Comparison of ENCODE assay signal across 10 cellular contexts in the genomic region with DNA sequence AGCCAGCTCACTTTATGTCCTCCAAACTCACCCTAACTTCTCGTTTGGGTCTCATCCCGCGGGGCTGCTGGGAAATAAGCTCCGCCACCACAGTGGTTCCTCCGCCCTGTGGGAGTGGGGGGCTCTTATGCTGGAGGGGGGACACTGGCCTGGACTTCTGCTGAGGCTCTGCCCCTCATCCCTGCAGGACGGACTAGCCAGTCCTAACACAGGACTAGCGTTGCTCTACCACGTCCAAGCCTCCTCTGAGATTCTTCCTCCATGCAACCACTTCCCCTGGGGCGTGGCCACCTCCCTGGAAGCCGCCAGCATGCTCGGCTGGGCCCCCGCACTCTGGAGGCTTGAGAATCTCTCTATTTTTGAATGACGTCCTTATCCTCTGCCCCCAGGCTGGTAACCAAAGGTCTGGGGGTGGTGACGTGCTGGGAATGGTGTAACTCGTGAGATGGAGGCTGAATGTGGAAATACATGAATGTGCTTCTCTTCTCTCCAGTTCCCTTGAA. TPM values are rescaled to one million over a fixed set of nuclear protein-coding genes. Genes with fewer than 3 reads are reported as not detected.
DNase-seq lines count a peak whose midpoint lies in the region; ATAC-seq, FAIRE-seq and TF ChIP-seq lines count a peak whose summit lies in the region.
"Had no signal": no experiment of that assay in that cellular context is flagged by ENCODE, and none has a peak within 500 bp of the region (broad histone marks: within the 10 kb centered on the region; RNA-seq: fewer than 3 reads in every experiment).

No MANE protein-coding gene starts in this region.

- peak; percentile 51 for DNase-seq in activated CD8-positive, alpha-beta T cell treated with anti-CD3 and anti-CD28 coated beads, Interleukin-2, amount 10 ng/mL, durations not matched to agents 7 days and 5 days
- no peak for DNase-seq in HepG2 (ENCODE audit: low spot score)
- no peak for DNase-seq in CD4-positive, alpha-beta memory T cell
- no peak for DNase-seq in cerebellar nuclear complex (lab: John Stamatoyannopoulos, UW)

- no peak for TF ChIP-seq POLR2A in HepG2 (IDR thresholded peaks at IDR 0.05; ENCODE audit: insufficient read depth in 1 of 2, low read depth in 2 of 2, low read length in 2 of 2)

- ATAC-seq in activated CD8-positive, alpha-beta T cell treated with anti-CD3 and anti-CD28 coated beads, Interleukin-2, amount 10 ng/mL, durations not matched to agents 7 days and 5 days, result peak; percentile 71
- ATAC-seq in HepG2, result peak; percentile 2
- ATAC-seq in GM21528 (IDR thresholded peaks at IDR 0.05; ENCODE audit: low FRiP score, unreplicated experiment), result no peak
- ATAC-seq in GM21526 (IDR thresholded peaks at IDR 0.05; ENCODE audit: low FRiP score, unreplicated experiment), result no peak

- peaks cover 5% of the 10 kb centered on the region for H3K27me3 Mint-ChIP-seq in activated CD8-positive, alpha-beta T cell treated with anti-CD3 and anti-CD28 coated beads, Interleukin-2, amount 10 ng/mL, durations not matched to agents 7 days and 5 days (ENCODE audit: low read depth)
- H3K27me3 Mint-ChIP-seq in CD4-positive, alpha-beta memory T cell, result no peaks in the 10 kb centered on the region

- no peaks in the 10 kb centered on the region for H3K36me3 Mint-ChIP-seq in activated CD8-positive, alpha-beta T cell treated with anti-CD3 and anti-CD28 coated beads, Interleukin-2, amount 10 ng/mL, durations not matched to agents 7 days and 5 days (ENCODE audit: low read depth)
- no peaks in the 10 kb centered on the region for H3K36me3 Mint-ChIP-seq in CD4-positive, alpha-beta memory T cell

- 66% methylated on average over 15 of the region's 15 CpGs for WGBS in HepG2 (ENCODE audit: low lambda C conversion rate)

- H3K9ac ChIP-seq in BLaER1 (peak overlapping the region; percentile 87; the same call in 1 of the 2 replicates), HUES6 (ENCODE audit: low read length) (peak overlapping the region; percentile 86), HepG2 (ENCODE audit: insufficient read depth, low read depth, low read length) (peak overlapping the region; percentile 49)

- no peak for TF ChIP-seq CTCF in HepG2 (CRISPR knock-in tag; IDR thresholded peaks at IDR 0.05)

- intact Hi-C loops in HepG2 (cut with micrococcal nuclease; ENCODE audit: unreplicated experiment), result no loop called here
- intact Hi-C loops in CD4-positive, alpha-beta memory T cell (cut with micrococcal nuclease), result no loop called here

- POLR2A ChIA-PET in activated CD8-positive, alpha-beta T cell treated with anti-CD3 and anti-CD28 coated beads, Interleukin-2, amount 10 ng/mL, durations not matched to agents 7 days and 5 days (lab: Charles Lee), result no interaction called here
- POLR2A ChIA-PET in HepG2 (lab: Yijun Ruan, JAX), result interaction anchor here (0.6 to 2.2 kb wide), 5 partner anchors 9 to 116 kb away, joined by 3 to 40 read pairs (median 3); no protein-coding TSS in a partner anchor
- POLR2A ChIA-PET in CD4-positive, alpha-beta memory T cell (lab: Charles Lee; ENCODE audit: partially characterized antibody), result no interaction called here

- BruUV-seq in HepG2 (replicated peaks; lab: Mats Ljungman, UMichigan), result no TSS peak

- H3K4me3 Mint-ChIP-seq in activated CD8-positive, alpha-beta T cell treated with anti-CD3 and anti-CD28 coated beads, Interleukin-2, amount 10 ng/mL, durations not matched to agents 7 days and 5 days, result no peak overlapping the region
- H3K4me3 Mint-ChIP-seq in CD4-positive, alpha-beta memory T cell, result peak overlapping the region in 1 of 8 donors; percentile 25

- no peak for TF ChIP-seq EP300 in HepG2 (IDR thresholded peaks at IDR 0.05; ENCODE audit: low read depth in 2 of 2, low read length in 2 of 2)
- no peak for TF ChIP-seq EP300 in HepG2 (CRISPR knock-in tag; IDR thresholded peaks at IDR 0.05; ENCODE audit: borderline replicate concordance)

- TF ChIP-seq RAD21 in HepG2 (CRISPR knock-in tag; IDR thresholded peaks at IDR 0.05), result no peak

- in situ Hi-C loops in HepG2 (cut with HindIII; ENCODE audit: extremely low pct_ligation_motif_present, low pct_unique_long_range_greater_than_20kb), result no loop called here

- H4K20me1 ChIP-seq in BLaER1, result peaks cover 44% of the 10 kb centered on the region
- no peaks in the 10 kb centered on the region for H4K20me1 ChIP-seq in HepG2 (ENCODE audit: insufficient read depth, low read length)

- H3K9me3 ChIP-seq in BLaER1 (no peaks in the 10 kb centered on the region), HUES6 (ENCODE audit: control insufficient read depth, insufficient read depth, low read depth, low read length) (no peaks in the 10 kb centered on the region), HepG2 (ENCODE audit: low read length) (no peaks in the 10 kb centered on the region)
- no peaks in the 10 kb centered on the region for H3K9me3 ChIP-seq in CD4-positive, alpha-beta memory T cell (ENCODE audit: control insufficient read depth in 1 of 2, low read length in 2 of 2)

- peak overlapping the region; percentile 56 for H3K27ac Mint-ChIP-seq in activated CD8-positive, alpha-beta T cell treated with anti-CD3 and anti-CD28 coated beads, Interleukin-2, amount 10 ng/mL, durations not matched to agents 7 days and 5 days
- H3K27ac Mint-ChIP-seq in CD4-positive, alpha-beta memory T cell, result peak overlapping the region in 2 of 7 donors; percentile 30 to 81

- H3K27ac ChIP-seq in BLaER1, result peak overlapping the region; percentile 92
- H3K27ac ChIP-seq in HUES6 (ENCODE audit: low read depth, low read length), result peak overlapping the region; percentile 67
- H3K27ac ChIP-seq in HepG2 (ENCODE audit: extremely low read length, insufficient read depth, low read length), result peak overlapping the region; percentile 68
- no peak overlapping the region for H3K27ac ChIP-seq in CD4-positive, alpha-beta memory T cell (ENCODE audit: low read depth, low read length)

- H2AFZ ChIP-seq in HepG2 (ENCODE audit: low read length), result no peak overlapping the region

- no peaks in the 10 kb centered on the region for H3K9me3 Mint-ChIP-seq in activated CD8-positive, alpha-beta T cell treated with anti-CD3 and anti-CD28 coated beads, Interleukin-2, amount 10 ng/mL, durations not matched to agents 7 days and 5 days (ENCODE audit: insufficient read depth)
- no peaks in the 10 kb centered on the region for H3K9me3 Mint-ChIP-seq in CD4-positive, alpha-beta memory T cell

- H3K4me1 ChIP-seq in BLaER1 (peaks cover 100% of the 10 kb centered on the region), HUES6 (ENCODE audit: control insufficient read depth, insufficient read depth, low read length) (peaks cover 63% of the 10 kb centered on the region), HepG2 (ENCODE audit: insufficient read depth, low read length) (peaks cover 97% of the 10 kb centered on the region)
- H3K4me1 ChIP-seq in CD4-positive, alpha-beta memory T cell (ENCODE audit: insufficient read depth, low read length), result peaks cover 9% of the 10 kb centered on the region

- peak overlapping the region; percentile 58 for H3K4me3 ChIP-seq in BLaER1
- H3K4me3 ChIP-seq in HUES6 (ENCODE audit: low read depth, low read length), result peak overlapping the region; percentile 70
- peak overlapping the region in 2 of 3 experiments; percentile 58 to 76; a peak in 4 of 6 replicates for H3K4me3 ChIP-seq in HepG2 (replicated peaks in 1 of 3; ENCODE audit: insufficient read depth in 1 of 3, low read depth in 2 of 3, low read length in 3 of 3)
- no peak overlapping the region for H3K4me3 ChIP-seq in CD4-positive, alpha-beta memory T cell (ENCODE audit: low read length in 2 of 2)

- peaks cover 34% of the 10 kb centered on the region for H3K79me2 ChIP-seq in HepG2 (ENCODE audit: insufficient read depth, low read length)

- H3K4me1 Mint-ChIP-seq in activated CD8-positive, alpha-beta T cell treated with anti-CD3 and anti-CD28 coated beads, Interleukin-2, amount 10 ng/mL, durations not matched to agents 7 days and 5 days (ENCODE audit: low read depth), result peaks cover 21% of the 10 kb centered on the region
- peaks cover 6 to 11% (median 9%) of the 10 kb centered on the region in 4 donors for H3K4me1 Mint-ChIP-seq in CD4-positive, alpha-beta memory T cell

- peaks cover 46% of the 10 kb centered on the region for H3K36me3 ChIP-seq in BLaER1
- H3K36me3 ChIP-seq in HUES6 (ENCODE audit: control insufficient read depth, insufficient read depth, low read length), result 0 out of 2 replicates have a peak, but pooled peaks cover 4% of the 10 kb centered on the region
- no peaks in the 10 kb centered on the region for H3K36me3 ChIP-seq in HepG2 (replicated peaks in 1 of 2; ENCODE audit: control insufficient read depth in 1 of 2, insufficient read depth in 2 of 2, low read length in 2 of 2)
- H3K36me3 ChIP-seq in CD4-positive, alpha-beta memory T cell (ENCODE audit: insufficient read depth, low read length), result no peaks in the 10 kb centered on the region

- no peaks in the 10 kb centered on the region for H3K27me3 ChIP-seq in BLaER1
- H3K27me3 ChIP-seq in HUES6 (ENCODE audit: control insufficient read depth, insufficient read depth, low read length), result no peaks in the 10 kb centered on the region
- no peaks in the 10 kb centered on the region; a peak in 1 of 5 replicates for H3K27me3 ChIP-seq in HepG2 (ENCODE audit: control insufficient read depth in 1 of 2, insufficient read depth in 2 of 2, low read length in 2 of 2)
- no peaks in the 10 kb centered on the region for H3K27me3 ChIP-seq in CD4-positive, alpha-beta memory T cell (ENCODE audit: insufficient read depth, low read length)
- H3K27me3 ChIP-seq: dorsolateral prefrontal cortex had no signal

- CTCF ChIA-PET in activated CD8-positive, alpha-beta T cell treated with anti-CD3 and anti-CD28 coated beads, Interleukin-2, amount 10 ng/mL, durations not matched to agents 7 days and 5 days (lab: Charles Lee), result interaction anchor here (0.9 to 2.3 kb wide), 3 partner anchors 10 to 154 kb away, joined by 3 to 6 read pairs (median 5); no protein-coding TSS in a partner anchor
- CTCF ChIA-PET in HepG2 (lab: Yijun Ruan, JAX; ENCODE audit: low intra/inter-chr PET ratio, low total read pairs), result no interaction called here
- CTCF ChIA-PET in CD4-positive, alpha-beta memory T cell (lab: Charles Lee; ENCODE audit: partially characterized antibody), result interaction anchor here (2.0 kb wide), 1 partner anchor 19 kb away, joined by 6 read pairs; no protein-coding TSS in a partner anchor

- FAIRE-seq in HepG2 (lab: Jason Lieb, UNC), result no peak

- H3K4me2 ChIP-seq in BLaER1, result peak overlapping the region; percentile 97
- H3K4me2 ChIP-seq in HepG2 (ENCODE audit: low read depth, low read length), result peak overlapping the region; percentile 87

RNA-seq across cellular contexts. Expression of a gene that starts 0.9 kb away (rescaled TPM):
- total RNA-seq in activated CD8-positive, alpha-beta T cell treated with anti-CD3 and anti-CD28 coated beads, Interleukin-2, amount 10 ng/mL, durations not matched to agents 7 days and 5 days, result under 1 TPM; 0.16 to 0.61 TPM
- total RNA-seq in HepG2 (2016; rRNA removed; fragmentation: Illumina TruSeq; extraction: Trizol), result 68.0 and 70.0 TPM in 2 replicates
- 21.0 and 21.9 TPM in 2 replicates for total RNA-seq in HepG2 (2016; cell fraction: cytosol; rRNA removed; fragmentation: Illumina TruSeq; extraction: Trizol; ENCODE audit: low read depth)
- total RNA-seq in HepG2 (2016; cell fraction: insoluble cytoplasmic fraction; rRNA removed; fragmentation: Illumina TruSeq; extraction: Trizol), result 67.8 and 73.3 TPM in 2 replicates
- 42.7 and 50.7 TPM in 2 replicates for total RNA-seq in HepG2 (2016; cell fraction: membrane; rRNA removed; fragmentation: Illumina TruSeq; extraction: Trizol)
- 51.2 and 64.7 TPM in 2 replicates for total RNA-seq in HepG2 (2016; cell fraction: nucleus; rRNA removed; fragmentation: Illumina TruSeq; extraction: Trizol)
- polyA plus RNA-seq in HepG2 (2011; rRNA removed), result 124 and 141 TPM in 2 replicates
- 66.2 and 82.5 TPM in 2 replicates for polyA plus RNA-seq in HepG2 (2011; cell fraction: cytosol; rRNA removed)
- 477 and 514 TPM in 2 replicates for polyA plus RNA-seq in HepG2 (2011; cell fraction: nucleus; rRNA removed)
- 189 and 204 TPM in 2 replicates for polyA plus RNA-seq in HepG2 (2012)
- polyA plus RNA-seq in HepG2 (2016; cell fraction: cytosol; fragmentation: Illumina TruSeq; extraction: Trizol; ENCODE audit: low read depth), result 14.6 and 16.8 TPM in 2 replicates
- polyA plus RNA-seq in HepG2 (2016; cell fraction: insoluble cytoplasmic fraction; fragmentation: Illumina TruSeq; extraction: Trizol; ENCODE audit: low read depth), result 53.0 and 54.7 TPM in 2 replicates
- 27.1 and 29.9 TPM in 2 replicates for polyA plus RNA-seq in HepG2 (2016; cell fraction: membrane; fragmentation: Illumina TruSeq; extraction: Trizol; ENCODE audit: low read depth)
- polyA plus RNA-seq in HepG2 (2016; cell fraction: nucleus; fragmentation: Illumina TruSeq; extraction: Trizol; ENCODE audit: insufficient read depth, low read depth), result 145 and 160 TPM in 2 replicates
- 4.6 and 63.9 TPM in 2 replicates for polyA minus RNA-seq in HepG2 (2011; rRNA and poly(A)+ RNA removed; ENCODE audit: low replicate concordance)
- 23.6 and 25.7 TPM in 2 replicates for polyA minus RNA-seq in HepG2 (2011; cell fraction: cytosol; rRNA and poly(A)+ RNA removed)
- 126 and 135 TPM in 2 replicates for polyA minus RNA-seq in HepG2 (2011; cell fraction: nucleus; rRNA and poly(A)+ RNA removed)
- not detected for total RNA-seq in CD4-positive, alpha-beta memory T cell
- polyA plus RNA-seq in CD4-positive, alpha-beta memory T cell, result not detected
- total RNA-seq: activated CD8-positive, alpha-beta memory T cell treated with anti-CD3 and anti-CD28 coated beads for 36 hours had no signal

RNA-seq across cellular contexts. Expression of a gene that starts 25.1 kb away (rescaled TPM):
- total RNA-seq in activated CD8-positive, alpha-beta T cell treated with anti-CD3 and anti-CD28 coated beads, Interleukin-2, amount 10 ng/mL, durations not matched to agents 7 days and 5 days, result not detected
- not detected in 2 replicates for total RNA-seq in HepG2 (2016; rRNA removed; fragmentation: Illumina TruSeq; extraction: Trizol)
- not detected in 2 replicates for total RNA-seq in HepG2 (2016; cell fraction: cytosol; rRNA removed; fragmentation: Illumina TruSeq; extraction: Trizol; ENCODE audit: low read depth)
- total RNA-seq in HepG2 (2016; cell fraction: insoluble cytoplasmic fraction; rRNA removed; fragmentation: Illumina TruSeq; extraction: Trizol), result not detected in 2 replicates
- total RNA-seq in HepG2 (2016; cell fraction: membrane; rRNA removed; fragmentation: Illumina TruSeq; extraction: Trizol), result not detected in 2 replicates
- total RNA-seq in HepG2 (2016; cell fraction: nucleus; rRNA removed; fragmentation: Illumina TruSeq; extraction: Trizol), result not detected in 2 replicates
- not detected in 2 replicates for polyA plus RNA-seq in HepG2 (2011; rRNA removed)
- polyA plus RNA-seq in HepG2 (2011; cell fraction: cytosol; rRNA removed), result not detected in 2 replicates
- not detected in 2 replicates for polyA plus RNA-seq in HepG2 (2011; cell fraction: nucleus; rRNA removed)
- not detected in 2 replicates for polyA plus RNA-seq in HepG2 (2012)
- not detected in 2 replicates for polyA plus RNA-seq in HepG2 (2016; cell fraction: cytosol; fragmentation: Illumina TruSeq; extraction: Trizol; ENCODE audit: low read depth)
- polyA plus RNA-seq in HepG2 (2016; cell fraction: insoluble cytoplasmic fraction; fragmentation: Illumina TruSeq; extraction: Trizol; ENCODE audit: low read depth), result not detected in 2 replicates
- polyA plus RNA-seq in HepG2 (2016; cell fraction: membrane; fragmentation: Illumina TruSeq; extraction: Trizol; ENCODE audit: low read depth), result not detected in 2 replicates
- not detected in 2 replicates for polyA plus RNA-seq in HepG2 (2016; cell fraction: nucleus; fragmentation: Illumina TruSeq; extraction: Trizol; ENCODE audit: insufficient read depth, low read depth)
- not detected in 2 replicates for polyA minus RNA-seq in HepG2 (2011; rRNA and poly(A)+ RNA removed; ENCODE audit: low replicate concordance)
- not detected in 2 replicates for polyA minus RNA-seq in HepG2 (2011; cell fraction: cytosol; rRNA and poly(A)+ RNA removed)
- not detected in 2 replicates for polyA minus RNA-seq in HepG2 (2011; cell fraction: nucleus; rRNA and poly(A)+ RNA removed)
- total RNA-seq in CD4-positive, alpha-beta memory T cell, result not detected
- polyA plus RNA-seq in CD4-positive, alpha-beta memory T cell, result not detected
- total RNA-seq: activated CD8-positive, alpha-beta memory T cell treated with anti-CD3 and anti-CD28 coated beads for 36 hours; dorsolateral prefrontal cortex had no signal

RNA-seq across cellular contexts. Expression of a gene that starts 36.0 kb away (rescaled TPM):
- total RNA-seq in activated CD8-positive, alpha-beta T cell treated with anti-CD3 and anti-CD28 coated beads, Interleukin-2, amount 10 ng/mL, durations not matched to agents 7 days and 5 days, result 100 to 1,000 TPM; 189 to 207 TPM
- total RNA-seq in HepG2 (2016; rRNA removed; fragmentation: Illumina TruSeq; extraction: Trizol), result 15.9 and 22.0 TPM in 2 replicates
- 11.0 and 11.2 TPM in 2 replicates for total RNA-seq in HepG2 (2016; cell fraction: cytosol; rRNA removed; fragmentation: Illumina TruSeq; extraction: Trizol; ENCODE audit: low read depth)
- total RNA-seq in HepG2 (2016; cell fraction: insoluble cytoplasmic fraction; rRNA removed; fragmentation: Illumina TruSeq; extraction: Trizol), result 15.6 and 24.6 TPM in 2 replicates
- total RNA-seq in HepG2 (2016; cell fraction: membrane; rRNA removed; fragmentation: Illumina TruSeq; extraction: Trizol), result 18.1 and 18.4 TPM in 2 replicates
- total RNA-seq in HepG2 (2016; cell fraction: nucleus; rRNA removed; fragmentation: Illumina TruSeq; extraction: Trizol), result 31.0 and 33.7 TPM in 2 replicates
- polyA plus RNA-seq in HepG2 (2011; rRNA removed), result 31.2 and 40.5 TPM in 2 replicates
- polyA plus RNA-seq in HepG2 (2011; cell fraction: cytosol; rRNA removed), result 19.8 and 25.0 TPM in 2 replicates
- polyA plus RNA-seq in HepG2 (2011; cell fraction: nucleus; rRNA removed), result 43.1 TPM in 2 replicates
- polyA plus RNA-seq in HepG2 (2012), result 48.6 and 68.2 TPM in 2 replicates
- 5.6 and 6.5 TPM in 2 replicates for polyA plus RNA-seq in HepG2 (2016; cell fraction: cytosol; fragmentation: Illumina TruSeq; extraction: Trizol; ENCODE audit: low read depth)
- 43.3 and 43.5 TPM in 2 replicates for polyA plus RNA-seq in HepG2 (2016; cell fraction: insoluble cytoplasmic fraction; fragmentation: Illumina TruSeq; extraction: Trizol; ENCODE audit: low read depth)
- polyA plus RNA-seq in HepG2 (2016; cell fraction: membrane; fragmentation: Illumina TruSeq; extraction: Trizol; ENCODE audit: low read depth), result 10.6 and 13.6 TPM in 2 replicates
- 55.6 and 61.1 TPM in 2 replicates for polyA plus RNA-seq in HepG2 (2016; cell fraction: nucleus; fragmentation: Illumina TruSeq; extraction: Trizol; ENCODE audit: insufficient read depth, low read depth)
- polyA minus RNA-seq in HepG2 (2011; rRNA and poly(A)+ RNA removed; ENCODE audit: low replicate concordance), result 26.4 and 35.1 TPM in 2 replicates
- 26.2 and 26.7 TPM in 2 replicates for polyA minus RNA-seq in HepG2 (2011; cell fraction: cytosol; rRNA and poly(A)+ RNA removed)
- polyA minus RNA-seq in HepG2 (2011; cell fraction: nucleus; rRNA and poly(A)+ RNA removed), result 97.5 and 100 TPM in 2 replicates
- total RNA-seq in CD4-positive, alpha-beta memory T cell, result 100 to 1,000 TPM; 114 to 119 TPM
- 100 to 1,000 TPM in 1 of 2 donors, 10 to 100 TPM in 1; 88.0 to 198 TPM for polyA plus RNA-seq in CD4-positive, alpha-beta memory T cell

Comparison
In these comparisons a context has a peak if more than half of its experiments do, and no peak if none do; other contexts are left out.
1. H3K4me3 ChIP-seq: peak in BLaER1 (single experiment), HUES6 (single experiment) and HepG2 (2 of 3); none in CD4-positive, alpha-beta memory T cell (0 of 2).
2. ATAC-seq: peak in activated CD8-positive, alpha-beta T cell treated with anti-CD3 and anti-CD28 coated beads, Interleukin-2, amount 10 ng/mL, durations not matched to agents 7 days and 5 days (single experiment) and HepG2 (single experiment); none in GM21528 (single experiment) and GM21526 (single experiment).
3. RNA of a gene that starts 0.9 kb away (total RNA-seq): 21.0 to 73.3 TPM in HepG2; 0.16 to 0.61 TPM in activated CD8-positive, alpha-beta T cell treated with anti-CD3 and anti-CD28 coated beads, Interleukin-2, amount 10 ng/mL, durations not matched to agents 7 days and 5 days and not detected in CD4-positive, alpha-beta memory T cell; every median in the first group is over 10 times any median in the second.
4. Peak in every context shown above with its lines, with median percentiles within 50 percentile points of each other: H3K9ac ChIP-seq.